Comparison of ENCODE assay signal across 9 cellular contexts in genomic region chr22:21593406-21594232, GRCh38. TPM values are rescaled to one million over a fixed set of nuclear protein-coding genes. Genes with fewer than 3 reads are reported as not detected.
DNase-seq lines count a peak whose midpoint lies in the region; FAIRE-seq and TF ChIP-seq lines count a peak whose summit lies in the region.
"Had no signal": no experiment of that assay in that cellular context is flagged by ENCODE, and none has a peak within 500 bp of the region (broad histone marks: within the 10 kb centered on the region; RNA-seq: fewer than 3 reads in every experiment).

No MANE protein-coding gene starts in this region.

- dilution Hi-C loops in endothelial cell of umbilical vein (cut with MboI; ENCODE audit: extremely low pct_ligation_motif_present, low sequenced_read_pairs): no loop called here

- TSS peak; percentile 6 for BruUV-seq in endothelial cell of umbilical vein (replicated peaks; lab: Mats Ljungman, UMichigan)

- H3K4me1 ChIP-seq in endothelial cell of umbilical vein (ENCODE audit: control insufficient read depth, extremely low read depth, insufficient read depth, low read length): no peaks in the 10 kb centered on the region
- H3K4me1 ChIP-seq in esophagus muscularis mucosa: peaks cover 46 to 68% (median 62%) of the 10 kb centered on the region in 4 donors

- H3K4me1 Mint-ChIP-seq in neural crest cell: peaks cover 5% of the 10 kb centered on the region

- no peaks in the 10 kb centered on the region for H3K9me3 Mint-ChIP-seq in neural crest cell

- peaks cover 16 to 29% of the 10 kb centered on the region in 2 experiments for H3K36me3 ChIP-seq in endothelial cell of umbilical vein (ENCODE audit: control insufficient read depth in 2 of 2, extremely low read depth in 1 of 2, insufficient read depth in 2 of 2, low read length in 2 of 2)
- peaks cover 11 to 52% (median 49%) of the 10 kb centered on the region in 4 donors for H3K36me3 ChIP-seq in esophagus muscularis mucosa

- WGBS in esophagus muscularis mucosa: 80% methylated on average over 11 of the region's 11 CpGs

- FAIRE-seq in endothelial cell of umbilical vein (lab: Jason Lieb, UNC): no peak

- DNase-seq in G401 (ENCODE audit: low spot score): peak; percentile 65
- DNase-seq in NB4 (ENCODE audit: low read depth): no peak
- no peak for DNase-seq in endothelial cell of umbilical vein (ENCODE audit: low read depth, low spot score)
- DNase-seq in neural crest cell (ENCODE audit: low read depth, low spot score): peak; percentile 11
- DNase-seq in activated CD4-positive, CD25-positive, alpha-beta regulatory T cell (lab: John Stamatoyannopoulos, UW): no peak
- no peak for DNase-seq in esophagus muscularis mucosa (ENCODE audit: extremely low spot score)
- no peak for DNase-seq in NCI-H187 (lab: John Stamatoyannopoulos, UW)
- DNase-seq: hippocampal formation, NCI-H1092 had no signal

- peaks cover 98% of the 10 kb centered on the region for H3K79me2 ChIP-seq in endothelial cell of umbilical vein (ENCODE audit: control insufficient read depth, insufficient read depth, low read length)

- H3K36me3 Mint-ChIP-seq in neural crest cell (ENCODE audit: low read depth): peaks cover 20% of the 10 kb centered on the region

- intact Hi-C loops in endothelial cell of umbilical vein (cut with micrococcal nuclease): no loop called here
- intact Hi-C loops in esophagus muscularis mucosa (cut with DNase I): no loop called here

- H3K9me3 ChIP-seq in endothelial cell of umbilical vein (replicated peaks; ENCODE audit: control insufficient read depth, insufficient read depth, low read length) (no peaks in the 10 kb centered on the region), esophagus muscularis mucosa (no peaks in the 10 kb centered on the region)

- H3K27me3 ChIP-seq in endothelial cell of umbilical vein (ENCODE audit: control insufficient read depth in 2 of 2, insufficient read depth in 2 of 2, low read length in 2 of 2) (no peaks in the 10 kb centered on the region), esophagus muscularis mucosa (no peaks in the 10 kb centered on the region)

- no peak for TF ChIP-seq POLR2A in NB4 (IDR thresholded peaks at IDR 0.05; ENCODE audit: extremely low read depth, insufficient read length)
- TF ChIP-seq POLR2A in endothelial cell of umbilical vein (IDR thresholded peaks at IDR 0.05; ENCODE audit: low read depth, low read length): no peak
- no peak for TF ChIP-seq POLR2A in esophagus muscularis mucosa (IDR thresholded peaks at IDR 0.05; ENCODE audit: low read depth)

- H3K4me2 ChIP-seq in endothelial cell of umbilical vein (ENCODE audit: insufficient read depth, low read length): no peak overlapping the region

- H3K9me1 ChIP-seq in endothelial cell of umbilical vein (replicated peaks; ENCODE audit: control insufficient read depth, extremely low read depth, insufficient read depth, low read length): no peaks in the 10 kb centered on the region

- POLR2A ChIA-PET in endothelial cell of umbilical vein (lab: Charles Lee): no interaction called here

- H3K4me3 ChIP-seq in NB4 (ENCODE audit: low read depth, low read length) (no peak overlapping the region), endothelial cell of umbilical vein (replicated peaks in 1 of 3; ENCODE audit: insufficient read depth in 1 of 3, low read depth in 1 of 3, low read length in 3 of 3) (no peak overlapping the region), esophagus muscularis mucosa (no peak overlapping the region)

- H3K9ac ChIP-seq in endothelial cell of umbilical vein (replicated peaks; ENCODE audit: extremely low read depth, insufficient read depth, low read length): no peak overlapping the region

- CTCF ChIA-PET in endothelial cell of umbilical vein (lab: Charles Lee): interaction anchor here (1.2 to 2.4 kb wide), 3 partner anchors 14 to 49 kb away, joined by 3 to 9 read pairs (median 5); no protein-coding TSS in a partner anchor

- H4K20me1 ChIP-seq in endothelial cell of umbilical vein (replicated peaks; ENCODE audit: control insufficient read depth, extremely low read depth, insufficient read depth, low read length): peaks cover 8% of the 10 kb centered on the region

- peak; percentile 7 for TF ChIP-seq CTCF in NB4 (IDR thresholded peaks at IDR 0.05; ENCODE audit: low read depth, low read length)
- TF ChIP-seq CTCF in endothelial cell of umbilical vein (IDR thresholded peaks at IDR 0.05; ENCODE audit: extremely low read depth in 1 of 2, insufficient read depth in 1 of 2, low read depth in 1 of 2, low read length in 2 of 2): peak; percentile 28 to 30
- peak; percentile 48 for TF ChIP-seq CTCF in neural crest cell (conservative IDR thresholded peaks at IDR 0.05)
- peak in 1 of 3 experiments; percentile 16 for TF ChIP-seq CTCF in esophagus muscularis mucosa (IDR thresholded peaks at IDR 0.05)

- H3K27me3 Mint-ChIP-seq in neural crest cell (ENCODE audit: low read depth): no peaks in the 10 kb centered on the region

- in situ Hi-C loops in G401 (cut with HindIII; ENCODE audit: low sequenced_read_pairs): no loop called here

- H3K4me3 Mint-ChIP-seq in neural crest cell: no peak overlapping the region

- no peak overlapping the region for H3K27ac Mint-ChIP-seq in neural crest cell (ENCODE audit: unreplicated experiment)

- H3K27ac ChIP-seq in endothelial cell of umbilical vein (ENCODE audit: insufficient read depth, low read depth, low read length) (no peak overlapping the region), esophagus muscularis mucosa (replicated peaks in 1 of 4) (no peak overlapping the region)

- no peak for TF ChIP-seq EP300 in esophagus muscularis mucosa (IDR thresholded peaks at IDR 0.05)

- no peak overlapping the region for H2AFZ ChIP-seq in endothelial cell of umbilical vein (ENCODE audit: low read depth, low read length)

RNA-seq across cellular contexts. Expression of gene UBE2L3, which starts 26.1 kb away (rescaled TPM):
- 46.6 and 58.0 TPM in 2 replicates for total RNA-seq in G401 (2014; rRNA removed; shearing (Covaris generic))
- 83.5 and 84.3 TPM in 2 replicates for total RNA-seq in endothelial cell of umbilical vein
- 54.7 and 66.0 TPM in 2 replicates for polyA plus RNA-seq in endothelial cell of umbilical vein
- polyA plus RNA-seq in endothelial cell of umbilical vein (2011; cell fraction: cytosol; rRNA removed): 70.1 and 73.2 TPM in 2 replicates
- polyA plus RNA-seq in endothelial cell of umbilical vein (2011; cell fraction: nucleus; rRNA removed): 26.9 and 33.0 TPM in 2 replicates
- 82.4 and 120 TPM in 2 replicates for polyA plus RNA-seq in endothelial cell of umbilical vein (2012)
- 36.4 and 41.0 TPM in 2 replicates for polyA minus RNA-seq in endothelial cell of umbilical vein
- 23.8 TPM for polyA minus RNA-seq in endothelial cell of umbilical vein (2011; cell fraction: cytosol; rRNA and poly(A)+ RNA removed)
- 14.8 and 16.1 TPM in 2 replicates for polyA minus RNA-seq in endothelial cell of umbilical vein (2011; cell fraction: nucleus; rRNA and poly(A)+ RNA removed)
- 76.9 and 83.5 TPM in 2 replicates for total RNA-seq in neural crest cell
- 10 to 100 TPM; 47.3 to 84.7 (median 65.2) TPM for total RNA-seq in esophagus muscularis mucosa

RNA-seq across cellular contexts. Expression of gene YDJC, which starts 36.2 kb away (rescaled TPM):
- total RNA-seq in G401 (2014; rRNA removed; shearing (Covaris generic)): 71.7 and 80.6 TPM in 2 replicates
- 23.8 and 27.2 TPM in 2 replicates for total RNA-seq in endothelial cell of umbilical vein
- 29.9 and 40.8 TPM in 2 replicates for polyA plus RNA-seq in endothelial cell of umbilical vein
- 14.3 and 23.8 TPM in 2 replicates for polyA plus RNA-seq in endothelial cell of umbilical vein (2011; cell fraction: cytosol; rRNA removed)
- polyA plus RNA-seq in endothelial cell of umbilical vein (2011; cell fraction: nucleus; rRNA removed): 14.5 and 15.0 TPM in 2 replicates
- polyA plus RNA-seq in endothelial cell of umbilical vein (2012): 15.7 and 20.2 TPM in 2 replicates
- 10.9 and 12.1 TPM in 2 replicates for polyA minus RNA-seq in endothelial cell of umbilical vein
- 31.1 TPM for polyA minus RNA-seq in endothelial cell of umbilical vein (2011; cell fraction: cytosol; rRNA and poly(A)+ RNA removed)
- polyA minus RNA-seq in endothelial cell of umbilical vein (2011; cell fraction: nucleus; rRNA and poly(A)+ RNA removed): 8.1 and 13.8 TPM in 2 replicates
- total RNA-seq in neural crest cell: 17.0 and 18.4 TPM in 2 replicates
- 10 to 100 TPM; 13.7 to 33.7 (median 26.2) TPM for total RNA-seq in esophagus muscularis mucosa

RNA-seq across cellular contexts. Expression of gene CCDC116, which starts 38.9 kb away (rescaled TPM):
- total RNA-seq in G401 (2014; rRNA removed; shearing (Covaris generic)): not detected in 2 replicates
- total RNA-seq in endothelial cell of umbilical vein (0.33 and 0.53 TPM in 2 replicates), neural crest cell (1.2 and 1.3 TPM in 2 replicates), esophagus muscularis mucosa (under 1 TPM; 0.26 to 0.99 (median 0.55) TPM)
- polyA plus RNA-seq in endothelial cell of umbilical vein: 0.18 and 0.21 TPM in 2 replicates
- polyA plus RNA-seq in endothelial cell of umbilical vein (2011; cell fraction: cytosol; rRNA removed): 0.10 TPM in 2 replicates
- 1.4 and 2.0 TPM in 2 replicates for polyA plus RNA-seq in endothelial cell of umbilical vein (2011; cell fraction: nucleus; rRNA removed)
- polyA plus RNA-seq in endothelial cell of umbilical vein (2012): 0.15 and 0.18 TPM in 2 replicates
- 0.17 and 0.64 TPM in 2 replicates for polyA minus RNA-seq in endothelial cell of umbilical vein
- not detected for polyA minus RNA-seq in endothelial cell of umbilical vein (2011; cell fraction: cytosol; rRNA and poly(A)+ RNA removed)
- polyA minus RNA-seq in endothelial cell of umbilical vein (2011; cell fraction: nucleus; rRNA and poly(A)+ RNA removed): 0.43 and 0.77 TPM in 2 replicates

RNA-seq across cellular contexts. Expression of gene RIMBP3C, which starts 42.4 kb away (rescaled TPM):
- total RNA-seq in G401 (2014; rRNA removed; shearing (Covaris generic)): 0.47 and 0.49 TPM in 2 replicates
- 0.09 TPM in 1 of 2 replicates, not detected in the other for total RNA-seq in endothelial cell of umbilical vein
- 0.02 and 0.04 TPM in 2 replicates for polyA plus RNA-seq in endothelial cell of umbilical vein
- 0.03 TPM in 1 of 2 replicates, not detected in the other for polyA plus RNA-seq in endothelial cell of umbilical vein (2011; cell fraction: cytosol; rRNA removed)
- 0.01 TPM in 1 of 2 replicates, not detected in the other for polyA plus RNA-seq in endothelial cell of umbilical vein (2011; cell fraction: nucleus; rRNA removed)
- polyA plus RNA-seq in endothelial cell of umbilical vein (2012): not detected in 2 replicates
- 0.06 and 0.10 TPM in 2 replicates for polyA minus RNA-seq in endothelial cell of umbilical vein
- polyA minus RNA-seq in endothelial cell of umbilical vein (2011; cell fraction: cytosol; rRNA and poly(A)+ RNA removed): 1.0 TPM
- polyA minus RNA-seq in endothelial cell of umbilical vein (2011; cell fraction: nucleus; rRNA and poly(A)+ RNA removed): 0.05 and 0.10 TPM in 2 replicates
- total RNA-seq in neural crest cell: 1.0 and 1.4 TPM in 2 replicates
- total RNA-seq in esophagus muscularis mucosa: not detected

RNA-seq across cellular contexts. Expression of gene SDF2L1, which starts 48.5 kb away (rescaled TPM):
- 39.7 and 49.4 TPM in 2 replicates for total RNA-seq in G401 (2014; rRNA removed; shearing (Covaris generic))
- total RNA-seq in endothelial cell of umbilical vein (66.7 and 75.1 TPM in 2 replicates), neural crest cell (29.4 and 33.8 TPM in 2 replicates), esophagus muscularis mucosa (10 to 100 TPM; 22.4 to 40.8 (median 29.3) TPM)
- 79.5 and 111 TPM in 2 replicates for polyA plus RNA-seq in endothelial cell of umbilical vein
- polyA plus RNA-seq in endothelial cell of umbilical vein (2011; cell fraction: cytosol; rRNA removed): 55.0 and 70.5 TPM in 2 replicates
- polyA plus RNA-seq in endothelial cell of umbilical vein (2011; cell fraction: nucleus; rRNA removed): 19.9 and 24.7 TPM in 2 replicates
- polyA plus RNA-seq in endothelial cell of umbilical vein (2012): 49.8 and 57.5 TPM in 2 replicates
- polyA minus RNA-seq in endothelial cell of umbilical vein: 22.9 and 30.2 TPM in 2 replicates
- polyA minus RNA-seq in endothelial cell of umbilical vein (2011; cell fraction: cytosol; rRNA and poly(A)+ RNA removed): 26.1 TPM
- polyA minus RNA-seq in endothelial cell of umbilical vein (2011; cell fraction: nucleus; rRNA and poly(A)+ RNA removed): 8.0 and 9.9 TPM in 2 replicates

Comparison
In these comparisons a context has a peak if more than half of its experiments do, and no peak if none do; other contexts are left out.
1. DNase-seq: peak in G401 (single experiment) and neural crest cell (single experiment); none in NB4 (single experiment), endothelial cell of umbilical vein (single experiment), activated CD4-positive, CD25-positive, alpha-beta regulatory T cell (0 of 4), esophagus muscularis mucosa (single experiment) and NCI-H187 (0 of 2).